In the genomic region with DNA sequence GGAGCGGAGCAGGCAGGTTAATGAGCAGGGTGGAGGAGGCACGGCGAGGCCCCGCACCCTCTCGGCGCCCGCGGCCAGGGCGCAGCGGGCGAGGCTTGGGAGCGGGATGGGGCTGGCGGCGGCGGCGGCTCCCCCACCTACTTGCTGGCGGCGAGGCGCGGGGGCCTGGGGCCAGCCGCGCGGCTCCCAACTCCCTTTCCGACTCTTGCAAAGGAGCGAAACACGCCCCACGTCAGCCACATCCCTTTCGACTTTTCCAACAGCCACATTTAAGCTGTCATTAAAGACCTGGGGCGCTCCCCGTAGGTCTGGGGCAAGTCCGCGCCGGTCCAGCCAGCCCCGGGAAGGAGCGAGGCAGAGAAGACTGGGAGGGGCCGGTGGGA, we compare ENCODE assay signal across 8 cellular contexts. TPM values are rescaled to one million over a fixed set of nuclear protein-coding genes. Genes with fewer than 3 reads are reported as not detected.
DNase-seq lines count a peak whose midpoint lies in the region; ATAC-seq and TF ChIP-seq lines count a peak whose summit lies in the region.

No MANE protein-coding gene starts in this region.

- H3K9ac ChIP-seq in OCI-LY3 (ENCODE audit: low read length) = peak overlapping the region; percentile 88

- TF ChIP-seq CTCF in AG04450 (IDR thresholded peaks at IDR 0.05; ENCODE audit: low read depth, low read length) (no peak), OCI-LY3 (IDR thresholded peaks at IDR 0.05; ENCODE audit: low read depth, low read length) (no peak), brain microvascular endothelial cell (IDR thresholded peaks at IDR 0.05; ENCODE audit: low read depth, low read length, missing control alignments) (no peak)

- POLR2A ChIA-PET in AG04450 (lab: Yijun Ruan, JAX) = no interaction called here

- peak overlapping the region; percentile 77 for H3K4me3 ChIP-seq in AG04450 (ENCODE audit: low read depth, low read length)
- H3K4me3 ChIP-seq in OCI-LY3 (ENCODE audit: low read length) = peak overlapping the region; percentile 90
- H3K4me3 ChIP-seq in brain microvascular endothelial cell (ENCODE audit: low read depth, low read length) = peak overlapping the region; percentile 71

- peaks cover 8% of the 10 kb centered on the region; the same call in 1 of the 2 replicates for H3K9me3 ChIP-seq in AG04450 (ENCODE audit: control insufficient read depth, insufficient read depth, low read length)
- H3K9me3 ChIP-seq in OCI-LY3 (ENCODE audit: insufficient read depth, low read length) = no peaks in the 10 kb centered on the region

- H3K27ac ChIP-seq in AG04450 (ENCODE audit: low read depth, low read length) (no peak overlapping the region), OCI-LY3 (ENCODE audit: low read length) (peak overlapping the region; percentile 23), brain microvascular endothelial cell (peak overlapping the region; percentile 24)

- H3K36me3 ChIP-seq in OCI-LY3 (replicated peaks; ENCODE audit: low read depth, low read length) = no peaks in the 10 kb centered on the region
- no peaks in the 10 kb centered on the region for H3K36me3 ChIP-seq in brain microvascular endothelial cell (replicated peaks)

- ATAC-seq in GM18498 (IDR thresholded peaks at IDR 0.05; ENCODE audit: unreplicated experiment) = peak; percentile 25
- ATAC-seq in HG03521 (IDR thresholded peaks at IDR 0.05; ENCODE audit: unreplicated experiment) = no peak

- H2AFZ ChIP-seq in OCI-LY3 (ENCODE audit: low read depth, low read length) = peak overlapping the region; percentile 96

- CTCF ChIA-PET in AG04450 (lab: Charles Lee) = interaction anchor here (1.0 to 5.0 kb wide), 5 partner anchors 62 to 165 kb away, joined by 3 to 40 read pairs (median 5); no protein-coding TSS in a partner anchor

- DNase-seq in AG04450 (ENCODE audit: low read depth, low spot score) = no peak
- DNase-seq in brain microvascular endothelial cell = no peak
- peak; percentile 25 for DNase-seq in iPS-NIHi7 (ENCODE audit: extremely low spot score)
- DNase-seq in stimulated activated CD8-positive, alpha-beta memory T cell treated with anti-CD3 and anti-CD28 coated beads, Interleukin-4, amount 100 ng/mL, for 48 hours = peak; percentile 37
- DNase-seq in mucosa of gallbladder (ENCODE audit: low spot score) = no peak

- H4K20me1 ChIP-seq in OCI-LY3 (ENCODE audit: insufficient read depth, low read length) = 0 out of 2 replicates have a peak, but pooled peaks cover 4% of the 10 kb centered on the region

- peaks cover 26% of the 10 kb centered on the region for H3K4me1 ChIP-seq in OCI-LY3 (ENCODE audit: low read length)

- H3K4me2 ChIP-seq in OCI-LY3 (ENCODE audit: low read length) = peak overlapping the region; percentile 97

- H3K27me3 ChIP-seq in AG04450 (ENCODE audit: control insufficient read depth, insufficient read depth, low read length) (peaks cover 39% of the 10 kb centered on the region), OCI-LY3 (ENCODE audit: low read depth, low read length) (peaks cover 10% of the 10 kb centered on the region; the same call in 1 of the 2 replicates), brain microvascular endothelial cell (replicated peaks) (peaks cover 21% of the 10 kb centered on the region)

- peaks cover 7% of the 10 kb centered on the region for H3K79me2 ChIP-seq in OCI-LY3 (ENCODE audit: low read length)

- in situ Hi-C loops in brain microvascular endothelial cell (cut with HindIII; ENCODE audit: low pct_ligation_motif_present, low sequenced_read_pairs) = no loop called here

RNA-seq across cellular contexts. Expression of gene KCTD1, which starts 0.7 kb away (rescaled TPM):
- polyA plus RNA-seq in AG04450 (2011; rRNA removed) = 5.0 and 5.4 TPM in 2 replicates
- polyA minus RNA-seq in AG04450 (2011; rRNA and poly(A)+ RNA removed) = 10.2 and 10.3 TPM in 2 replicates
- total RNA-seq in mucosa of gallbladder = 21.4 TPM

Comparison
In these comparisons a context has a peak if more than half of its experiments do, and no peak if none do; other contexts are left out.
1. DNase-seq: peak in iPS-NIHi7 (single experiment) and stimulated activated CD8-positive, alpha-beta memory T cell treated with anti-CD3 and anti-CD28 coated beads, Interleukin-4, amount 100 ng/mL, for 48 hours (single experiment); none in AG04450 (single experiment), brain microvascular endothelial cell (single experiment) and mucosa of gallbladder (single experiment).
2. Peak in every context shown above with its lines, with median percentiles within 50 percentile points of each other: H3K4me3 ChIP-seq.